12 cellular contexts compared by ENCODE assay signal in the genomic region with DNA sequence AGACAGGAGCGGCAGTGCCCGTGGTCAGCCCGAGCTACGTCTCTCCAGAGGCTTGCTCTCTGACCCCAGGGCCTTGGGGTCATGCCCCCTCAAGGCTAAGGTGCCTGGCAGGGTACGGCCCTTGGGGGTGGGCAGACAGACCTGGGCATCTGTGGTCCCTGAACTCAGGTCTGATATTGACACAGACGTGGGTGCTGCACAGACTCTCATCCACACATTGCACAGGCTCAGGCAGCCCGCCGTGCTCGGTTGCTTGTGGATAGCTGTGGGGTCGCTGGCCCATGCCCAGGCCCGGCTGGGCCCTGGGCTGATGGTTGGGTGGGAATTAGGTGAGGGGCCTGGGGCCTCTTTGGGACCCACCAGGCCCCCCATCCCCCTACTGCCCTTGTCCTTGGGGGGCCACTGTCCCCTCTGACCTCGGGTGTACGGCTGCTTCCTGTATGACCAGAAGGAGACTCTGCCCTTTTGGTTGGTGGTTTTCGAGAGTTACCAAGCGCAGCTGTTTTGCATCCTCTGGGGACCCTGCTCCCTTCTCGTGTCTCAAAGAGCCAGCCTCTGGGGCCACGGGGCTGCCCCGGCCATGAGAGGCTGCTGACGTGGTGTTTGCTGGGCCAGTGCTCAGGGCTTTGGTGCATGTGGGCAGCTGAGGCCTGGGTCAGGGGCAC. TPM values are rescaled to one million over a fixed set of nuclear protein-coding genes. Genes with fewer than 3 reads are reported as not detected.
DNase-seq lines count a peak whose midpoint lies in the region; ATAC-seq and TF ChIP-seq lines count a peak whose summit lies in the region.
"Had no signal": no experiment of that assay in that cellular context is flagged by ENCODE, and none has a peak within 500 bp of the region (broad histone marks: within the 10 kb centered on the region; RNA-seq: fewer than 3 reads in every experiment).

No MANE protein-coding gene starts in this region.

- H3K9me3 ChIP-seq in mammary epithelial cell (replicated peaks; ENCODE audit: insufficient read depth, low read length): no peaks in the 10 kb centered on the region

- no peaks in the 10 kb centered on the region for H3K79me2 ChIP-seq in mammary epithelial cell (ENCODE audit: insufficient read depth, low read length)

- peaks cover under 1% of the 10 kb centered on the region for H4K20me1 ChIP-seq in mammary epithelial cell (ENCODE audit: insufficient read depth, low read length)

- H3K9ac ChIP-seq in mammary epithelial cell (ENCODE audit: insufficient read depth, low read length): no peak overlapping the region

- no TSS peak for BruUV-seq in mammary epithelial cell (replicated peaks; lab: Mats Ljungman, UMichigan)

- intact Hi-C loops in mammary epithelial cell (cut with micrococcal nuclease): no loop called here

- H3K4me1 Mint-ChIP-seq in naive B cell: peaks cover 12 to 29% (median 22%) of the 10 kb centered on the region in 3 donors

- H3K4me2 ChIP-seq in mammary epithelial cell (ENCODE audit: insufficient read depth, low read depth, low read length): no peak overlapping the region
- H3K4me2 ChIP-seq: hepatocyte had no signal

- dilution Hi-C loops in mammary epithelial cell (cut with HindIII; ENCODE audit: low sequenced_read_pairs): no loop called here

- ATAC-seq in GM18870 (IDR thresholded peaks at IDR 0.05; ENCODE audit: unreplicated experiment) (peak; percentile 60), GM21737 (IDR thresholded peaks at IDR 0.05; ENCODE audit: unreplicated experiment) (peak; percentile 76), HG03280 (IDR thresholded peaks at IDR 0.05; ENCODE audit: unreplicated experiment) (peak; percentile 62), naive B cell (ENCODE audit: low read depth in 2 of 2) (peak; percentile 65 to 67)

- WGBS in mammary epithelial cell (ENCODE audit: low coverage, missing lambda C conversion rate): 97% methylated on average over 9 of the region's 19 CpGs

- peaks cover 3% of the 10 kb centered on the region for H3K36me3 ChIP-seq in mammary epithelial cell (ENCODE audit: insufficient read depth, low read length)

- no peaks in the 10 kb centered on the region for H3K27me3 Mint-ChIP-seq in naive B cell
- H3K27me3 Mint-ChIP-seq: activated naive CD4-positive, alpha-beta T cell treated with anti-CD3 and anti-CD28 coated beads, Interleukin-2, amount 10 ng/mL, durations not matched to agents 7 days and 5 days had no signal

- no peaks in the 10 kb centered on the region for H3K27me3 ChIP-seq in mammary epithelial cell (ENCODE audit: insufficient read depth, low read length)
- H3K27me3 ChIP-seq: hepatocyte had no signal

- no peaks in the 10 kb centered on the region for H3K4me1 ChIP-seq in mammary epithelial cell (ENCODE audit: insufficient read depth, low read length)

- no peak overlapping the region for H3K27ac ChIP-seq in mammary epithelial cell (ENCODE audit: insufficient read depth, low read depth, low read length)
- H3K27ac ChIP-seq: hepatocyte had no signal

- TF ChIP-seq CTCF in mammary epithelial cell (conservative IDR thresholded peaks at IDR 0.05 in 1 of 2, IDR thresholded peaks at IDR 0.05 in 1 of 2; ENCODE audit: extremely low read depth in 1 of 2, insufficient read depth in 1 of 2, low read depth in 1 of 2, low read length in 2 of 2): no peak

- peak; percentile 72 for DNase-seq in naive B cell
- DNase-seq in mammary epithelial cell: no peak
- no peak for DNase-seq in COR-L47 (lab: John Stamatoyannopoulos, UW)
- DNase-seq in NCI-H510A treated with DMSO at 0.1 percent for 48 hours (lab: John Stamatoyannopoulos, UW): no peak
- no peak for DNase-seq in anterior cingulate cortex (lab: John Stamatoyannopoulos, UW)
- DNase-seq: activated naive CD4-positive, alpha-beta T cell treated with anti-CD3 and anti-CD28 coated beads, Interleukin-2, amount 10 ng/mL, durations not matched to agents 7 days and 5 days; KBM-7; small intestine had no signal

- H2AFZ ChIP-seq in mammary epithelial cell (ENCODE audit: low read depth, low read length): no peak overlapping the region
- H2AFZ ChIP-seq: hepatocyte had no signal

- peak overlapping the region; percentile 30 to 93 (median 78) for H3K27ac Mint-ChIP-seq in naive B cell
- H3K27ac Mint-ChIP-seq: activated naive CD4-positive, alpha-beta T cell treated with anti-CD3 and anti-CD28 coated beads, Interleukin-2, amount 10 ng/mL, durations not matched to agents 7 days and 5 days had no signal

- no peak overlapping the region for H3K4me3 ChIP-seq in mammary epithelial cell (replicated peaks in 1 of 3; ENCODE audit: insufficient read depth in 1 of 3, low read depth in 2 of 3, low read length in 3 of 3)
- H3K4me3 ChIP-seq: hepatocyte had no signal

- no peaks in the 10 kb centered on the region for H3K9me3 Mint-ChIP-seq in naive B cell

- peak overlapping the region; percentile 12 to 72 (median 52) for H3K4me3 Mint-ChIP-seq in naive B cell
- H3K4me3 Mint-ChIP-seq: activated naive CD4-positive, alpha-beta T cell treated with anti-CD3 and anti-CD28 coated beads, Interleukin-2, amount 10 ng/mL, durations not matched to agents 7 days and 5 days had no signal

- in situ Hi-C loops in mammary epithelial cell (cut with MboI; ENCODE audit: low sequenced_read_pairs in 2 of 2): no loop called here

- no peaks in the 10 kb centered on the region for H3K36me3 Mint-ChIP-seq in naive B cell

- CTCF ChIA-PET in mammary epithelial cell (lab: Charles Lee; ENCODE audit: low non-redundant PET): no interaction called here

RNA-seq across cellular contexts. Expression of a gene that starts 10.1 kb away (rescaled TPM):
- polyA plus RNA-seq in naive B cell (ENCODE audit: low read depth in 6 of 6): 1 to 10 TPM in 2 of 6 donors, under 1 TPM in 3, not detected in 1; 0.22 to 2.3 (median 0.37) TPM
- 10 to 100 TPM; 12.8 to 15.0 TPM for total RNA-seq in mammary epithelial cell
- polyA plus RNA-seq in mammary epithelial cell: 43.7 TPM
- polyA minus RNA-seq in mammary epithelial cell: 37.0 TPM

RNA-seq across cellular contexts. Expression of a gene that starts 28.3 kb away (rescaled TPM):
- polyA plus RNA-seq in naive B cell (ENCODE audit: low read depth in 6 of 6) (1 to 10 TPM in 2 of 6 donors, under 1 TPM in 3, not detected in 1; 0.22 to 4.3 (median 0.77) TPM), mammary epithelial cell (not detected)
- not detected for total RNA-seq in mammary epithelial cell
- polyA minus RNA-seq in mammary epithelial cell: not detected

RNA-seq across cellular contexts. Expression of a gene that starts 34.7 kb away (rescaled TPM):
- polyA plus RNA-seq in naive B cell (ENCODE audit: low read depth in 6 of 6) (1 to 10 TPM; 2.2 to 8.3 (median 3.3) TPM), mammary epithelial cell (4.2 TPM)
- total RNA-seq in mammary epithelial cell: 10 to 100 TPM; 17.8 to 30.8 TPM
- 0.98 TPM for polyA minus RNA-seq in mammary epithelial cell

RNA-seq across cellular contexts. Expression of a gene that starts 48.1 kb away (rescaled TPM):
- polyA plus RNA-seq in naive B cell (ENCODE audit: low read depth in 6 of 6): 10 to 100 TPM in 1 of 6 donors, 1 to 10 TPM in 5; 1.6 to 11.9 (median 4.1) TPM
- 10 to 100 TPM; 13.7 to 13.8 TPM for total RNA-seq in mammary epithelial cell
- 6.8 TPM for polyA plus RNA-seq in mammary epithelial cell
- polyA minus RNA-seq in mammary epithelial cell: 4.2 TPM

Comparison
In these comparisons a context has a peak if more than half of its experiments do, and no peak if none do; other contexts are left out.
1. RNA of a gene that starts 10.1 kb away (polyA plus RNA-seq): 43.7 TPM in mammary epithelial cell (single experiment); 0.22 to 2.3 TPM in naive B cell; every median in the first group is over 10 times any median in the second.
2. Peak in every context shown above with its lines, with median percentiles within 50 percentile points of each other: ATAC-seq.